Comparison of ENCODE assay signal across 9 cellular contexts in genomic region chr22:25488244-25489020, GRCh38.
A peak's percentile ranks its signal among the peaks of the same experiment; 100 is the strongest.
DNase-seq lines count a peak whose midpoint lies in the region; ATAC-seq and TF ChIP-seq lines count a peak whose summit lies in the region.
"Had no signal": no experiment of that assay in that cellular context is flagged by ENCODE, and none has a peak within 500 bp of the region (broad histone marks: within the 10 kb centered on the region; RNA-seq: fewer than 3 reads in every experiment).

No MANE protein-coding gene starts in this region.

- peak; percentile 27 for DNase-seq in HFFc6
- peak; percentile 43 for DNase-seq in OCI-M1 (lab: John Stamatoyannopoulos, UW)
- no peak for DNase-seq in chondrocyte (ENCODE audit: low spot score)
- DNase-seq in psoas muscle, result peak; percentile 55 to 72
- no peak for DNase-seq in Kasumi-1 (lab: John Stamatoyannopoulos, UW)
- no peak for DNase-seq in CD4-positive, alpha-beta T cell
- DNase-seq in GM10248 (ENCODE audit: extremely low spot score), result no peak

- POLR2A ChIA-PET in CD4-positive, alpha-beta T cell (lab: Charles Lee), result no interaction called here
- POLR2A ChIA-PET in GM10248 (lab: Yijun Ruan, JAX), result no interaction called here

- no peaks in the 10 kb centered on the region for H3K9me3 ChIP-seq in psoas muscle
- H3K9me3 ChIP-seq in CD4-positive, alpha-beta T cell (ENCODE audit: control insufficient read depth, low read length), result peaks cover 4% of the 10 kb centered on the region

- H3K4me3 ChIP-seq in psoas muscle, result no peak overlapping the region

- H3K27me3 Mint-ChIP-seq in HFFc6 (ENCODE audit: insufficient read depth) (peaks cover 4% of the 10 kb centered on the region; the same call in 1 of the 2 replicates), chondrocyte (ENCODE audit: low read depth) (no peaks in the 10 kb centered on the region)
- no peaks in the 10 kb centered on the region for H3K27me3 Mint-ChIP-seq in CD4-positive, alpha-beta T cell

- no peak overlapping the region for H3K27ac ChIP-seq in psoas muscle
- H3K27ac ChIP-seq in CD4-positive, alpha-beta T cell (ENCODE audit: low read depth, low read length), result no peak overlapping the region

- peaks cover 12% of the 10 kb centered on the region for H3K4me1 ChIP-seq in psoas muscle

- H3K4me1 Mint-ChIP-seq in HFFc6 (ENCODE audit: low read depth) (peaks cover 9% of the 10 kb centered on the region), chondrocyte (ENCODE audit: low read depth) (peaks cover 15% of the 10 kb centered on the region)
- H3K4me1 Mint-ChIP-seq in CD4-positive, alpha-beta T cell (ENCODE audit: low read depth), result no peaks in the 10 kb centered on the region

- H3K27me3 ChIP-seq in psoas muscle (ENCODE audit: insufficient read depth in 3 of 3, low read length in 2 of 3), result no peaks in the 10 kb centered on the region
- no peaks in the 10 kb centered on the region for H3K27me3 ChIP-seq in CD4-positive, alpha-beta T cell (ENCODE audit: control insufficient read depth, insufficient read depth, low read length)

- peaks cover 0 to 3% of the 10 kb centered on the region in 2 donors for H3K36me3 ChIP-seq in psoas muscle (ENCODE audit: insufficient read depth in 1 of 2, low read depth in 1 of 2)

- intact Hi-C loops in psoas muscle (cut with DNase I), result no loop called here
- intact Hi-C loops in CD4-positive, alpha-beta T cell (cut with DNase I, micrococcal nuclease), result no loop called here

- no peaks in the 10 kb centered on the region for H3K9me3 Mint-ChIP-seq in HFFc6
- H3K9me3 Mint-ChIP-seq in chondrocyte (ENCODE audit: low read depth), result no peaks in the 10 kb centered on the region
- H3K9me3 Mint-ChIP-seq in CD4-positive, alpha-beta T cell, result peaks cover 3% of the 10 kb centered on the region

- H3K4me3 Mint-ChIP-seq in HFFc6 (no peak overlapping the region), chondrocyte (ENCODE audit: unreplicated experiment) (no peak overlapping the region)
- no peak overlapping the region for H3K4me3 Mint-ChIP-seq in CD4-positive, alpha-beta T cell
- H3K4me3 Mint-ChIP-seq: IgD-negative memory B cell had no signal

- H3K27ac Mint-ChIP-seq in HFFc6 (no peak overlapping the region), chondrocyte (ENCODE audit: unreplicated experiment) (peak overlapping the region; percentile 46)
- H3K27ac Mint-ChIP-seq in CD4-positive, alpha-beta T cell, result no peak overlapping the region
- H3K27ac Mint-ChIP-seq: IgD-negative memory B cell had no signal

- TF ChIP-seq CTCF in HFFc6 (IDR thresholded peaks at IDR 0.05), result no peak
- no peak for TF ChIP-seq CTCF in chondrocyte (IDR thresholded peaks at IDR 0.05)
- no peak for TF ChIP-seq CTCF in psoas muscle (IDR thresholded peaks at IDR 0.05)
- TF ChIP-seq CTCF in CD4-positive, alpha-beta T cell (IDR thresholded peaks at IDR 0.05), result no peak
- TF ChIP-seq CTCF in GM10248 (IDR thresholded peaks at IDR 0.05; ENCODE audit: control extremely low read depth, extremely low read depth, low read depth, missing control alignments), result no peak

- ATAC-seq in psoas muscle (peak; percentile 50 to 78 (median 66)), GM19324 (IDR thresholded peaks at IDR 0.05; ENCODE audit: low FRiP score, unreplicated experiment) (no peak)
- ATAC-seq in CD4-positive, alpha-beta T cell (ENCODE audit: poor library complexity), result no peak

- whole genome bisulfite sequencing in psoas muscle, 3 donors, result 6 to 15% (median 9%) methylated on average over 3 of the region's 3 CpGs

- CTCF ChIA-PET in CD4-positive, alpha-beta T cell (lab: Charles Lee), result no interaction called here
- CTCF ChIA-PET in GM10248 (lab: Yijun Ruan, JAX), result interaction anchor here (1.4 to 1.7 kb wide), 2 partner anchors 67 to 285 kb away, joined by 4 to 6 read pairs; no protein-coding TSS in a partner anchor

- H3K36me3 Mint-ChIP-seq in HFFc6 (ENCODE audit: low read depth), result no peaks in the 10 kb centered on the region
- peaks cover 31% of the 10 kb centered on the region for H3K36me3 Mint-ChIP-seq in chondrocyte (ENCODE audit: low read depth)
- peaks cover 28% of the 10 kb centered on the region for H3K36me3 Mint-ChIP-seq in CD4-positive, alpha-beta T cell (ENCODE audit: low read depth)

Comparison
In these comparisons a context has a peak if more than half of its experiments do, and no peak if none do; other contexts are left out.
1. DNase-seq: peak in HFFc6 (single experiment), OCI-M1 (single experiment) and psoas muscle (2 of 2); none in chondrocyte (single experiment), Kasumi-1 (0 of 2), CD4-positive, alpha-beta T cell (0 of 10) and GM10248 (single experiment).
2. ATAC-seq: peak in psoas muscle (4 of 4); none in GM19324 (single experiment) and CD4-positive, alpha-beta T cell (single experiment).